Comparison of ENCODE assay signal across 9 cellular contexts in the genomic region with DNA sequence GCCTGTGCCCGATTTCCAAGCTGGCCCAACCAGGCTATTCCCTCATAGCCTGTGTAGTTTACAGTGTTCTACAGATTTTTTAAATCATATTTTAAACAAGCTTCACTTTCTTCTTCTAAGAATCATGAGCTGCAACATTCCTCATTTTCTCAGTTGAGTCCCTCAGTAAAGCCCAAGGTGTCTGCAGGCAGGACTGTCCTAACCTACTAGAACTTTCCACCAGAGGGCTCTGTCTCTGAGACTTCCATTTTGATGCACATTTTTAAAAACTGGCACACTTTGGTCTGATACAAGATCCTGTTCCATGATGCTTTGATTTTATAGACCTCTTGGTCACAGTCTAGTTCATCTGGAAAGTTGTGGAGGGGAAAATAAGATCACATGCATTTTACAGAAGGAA. TPM values are rescaled to one million over a fixed set of nuclear protein-coding genes. Genes with fewer than 3 reads are reported as not detected.
A peak's percentile ranks its signal among the peaks of the same experiment; 100 is the strongest.
DNase-seq lines count a peak whose midpoint lies in the region; ATAC-seq and TF ChIP-seq lines count a peak whose summit lies in the region.
"Had no signal": no experiment of that assay in that cellular context is flagged by ENCODE, and none has a peak within 500 bp of the region (broad histone marks: within the 10 kb centered on the region; RNA-seq: fewer than 3 reads in every experiment).

No MANE protein-coding gene starts in this region.

- H3K4me3 ChIP-seq in Caco-2 (ENCODE audit: low read depth, low read length) (no peak overlapping the region), HL-60 (replicated peaks; ENCODE audit: insufficient read depth, low read length) (no peak overlapping the region)

- no peak overlapping the region for H3K27ac Mint-ChIP-seq in Caco-2 (ENCODE audit: unreplicated experiment)
- H3K27ac Mint-ChIP-seq in activated naive CD4-positive, alpha-beta T cell treated with anti-CD3 and anti-CD28 coated beads, Interleukin-2, amount 50 U/mL, for 72 hours: peak overlapping the region in 1 of 2 donors; percentile 36

- peaks cover 23% of the 10 kb centered on the region for H3K4me1 Mint-ChIP-seq in Caco-2 (ENCODE audit: low read depth, unreplicated experiment)

- no peak overlapping the region for H3K4me3 Mint-ChIP-seq in Caco-2 (ENCODE audit: unreplicated experiment)

- no peaks in the 10 kb centered on the region for H3K27me3 Mint-ChIP-seq in Caco-2 (ENCODE audit: insufficient read depth, unreplicated experiment)

- peak overlapping the region; percentile 49 for H3K27ac ChIP-seq in HL-60 (replicated peaks)

- POLR2A ChIA-PET in Caco-2 (lab: Charles Lee): interaction anchor here (0.7 kb wide), 1 partner anchor 134 kb away, joined by 3 read pairs; no protein-coding TSS in a partner anchor

- BruUV-seq in Caco-2 (replicated peaks; lab: Mats Ljungman, UMichigan): no TSS peak

- intact Hi-C loops in Caco-2 (cut with micrococcal nuclease; ENCODE audit: unreplicated experiment): loop anchor here (1.0 kb wide), 1 partner anchor 63 kb away; no protein-coding TSS in a partner anchor

- CTCF ChIA-PET in Caco-2 (lab: Charles Lee): no interaction called here

- peak in 1 of 2 experiments; percentile 36 for DNase-seq in Caco-2
- DNase-seq in HL-60 (ENCODE audit: low read depth in 1 of 2, low spot score in 1 of 2): peak in 1 of 2 experiments; percentile 53
- no peak for DNase-seq in activated naive CD4-positive, alpha-beta T cell treated with anti-CD3 and anti-CD28 coated beads, Interleukin-2, amount 50 U/mL, for 72 hours (ENCODE audit: low spot score in 2 of 2)
- DNase-seq in left lobe of liver (ENCODE audit: low spot score): no peak
- no peak for DNase-seq in amniotic stem cell (lab: John Stamatoyannopoulos, UW)
- no peak for DNase-seq in HuH-7.5 (ENCODE audit: low spot score)

- no peaks in the 10 kb centered on the region for H3K9me3 ChIP-seq in Caco-2

- peak; percentile 41 to 53 for ATAC-seq in activated naive CD4-positive, alpha-beta T cell treated with anti-CD3 and anti-CD28 coated beads, Interleukin-2, amount 50 U/mL, for 72 hours
- peak; percentile 56 for ATAC-seq in left lobe of liver
- no peak for ATAC-seq in HG03521 (IDR thresholded peaks at IDR 0.05; ENCODE audit: unreplicated experiment)
- ATAC-seq in GM19328 (IDR thresholded peaks at IDR 0.05; ENCODE audit: unreplicated experiment): no peak

- peak; percentile 18 to 37 for TF ChIP-seq CTCF in Caco-2 (IDR thresholded peaks at IDR 0.05; ENCODE audit: insufficient read depth in 1 of 2, low read depth in 1 of 2, low read length in 1 of 2, severe bottlenecking in 1 of 2, unreplicated experiment in 1 of 2)
- peak; percentile 31 for TF ChIP-seq CTCF in HL-60 (IDR thresholded peaks at IDR 0.05; ENCODE audit: insufficient read depth, low read length)

- H3K36me3 ChIP-seq in Caco-2 (ENCODE audit: control insufficient read depth, insufficient read depth, low read length): no peaks in the 10 kb centered on the region; the same call in 1 of the 2 replicates

- H3K4me1 ChIP-seq in Caco-2: peaks cover 25% of the 10 kb centered on the region

- H3K9me3 Mint-ChIP-seq in Caco-2 (ENCODE audit: unreplicated experiment): no peaks in the 10 kb centered on the region
- H3K9me3 Mint-ChIP-seq in activated naive CD4-positive, alpha-beta T cell treated with anti-CD3 and anti-CD28 coated beads, Interleukin-2, amount 50 U/mL, for 72 hours: no peaks in the 10 kb centered on the region

- H3K27me3 ChIP-seq in Caco-2 (replicated peaks; ENCODE audit: control insufficient read depth, insufficient read depth, low read length) (no peaks in the 10 kb centered on the region), HL-60 (ENCODE audit: insufficient read depth, poor library complexity, severe bottlenecking) (no peaks in the 10 kb centered on the region)

- H3K36me3 Mint-ChIP-seq in Caco-2 (ENCODE audit: insufficient read depth, unreplicated experiment): no peaks in the 10 kb centered on the region
- peaks cover 10 to 11% of the 10 kb centered on the region in 2 donors for H3K36me3 Mint-ChIP-seq in activated naive CD4-positive, alpha-beta T cell treated with anti-CD3 and anti-CD28 coated beads, Interleukin-2, amount 50 U/mL, for 72 hours

RNA-seq across cellular contexts. Expression of a gene that starts 21.6 kb away (rescaled TPM):
- total RNA-seq in Caco-2 (2022) (not detected in 2 replicates), left lobe of liver (0.23 TPM)
- total RNA-seq in activated naive CD4-positive, alpha-beta T cell treated with anti-CD3 and anti-CD28 coated beads, Interleukin-2, amount 50 U/mL, for 72 hours: 10 to 100 TPM; 48.3 to 55.2 TPM
- total RNA-seq: RPMI7951 had no signal

RNA-seq across cellular contexts. Expression of a gene that starts 34.6 kb away (rescaled TPM):
- total RNA-seq in Caco-2 (2022): not detected in 2 replicates
- total RNA-seq in activated naive CD4-positive, alpha-beta T cell treated with anti-CD3 and anti-CD28 coated beads, Interleukin-2, amount 50 U/mL, for 72 hours: 10 to 100 TPM; 14.9 to 37.0 TPM
- total RNA-seq in left lobe of liver: 3.2 TPM
- total RNA-seq: RPMI7951 had no signal

Comparison
In these comparisons a context has a peak if more than half of its experiments do, and no peak if none do; other contexts are left out.
1. ATAC-seq: peak in activated naive CD4-positive, alpha-beta T cell treated with anti-CD3 and anti-CD28 coated beads, Interleukin-2, amount 50 U/mL, for 72 hours (2 of 2) and left lobe of liver (single experiment); none in HG03521 (single experiment) and GM19328 (single experiment).
2. RNA of a gene that starts 21.6 kb away (total RNA-seq): 48.3 to 55.2 TPM in activated naive CD4-positive, alpha-beta T cell treated with anti-CD3 and anti-CD28 coated beads, Interleukin-2, amount 50 U/mL, for 72 hours; 0.23 TPM in left lobe of liver (single experiment) and not detected in Caco-2; every median in the first group is over 10 times any median in the second.